In the genomic region with DNA sequence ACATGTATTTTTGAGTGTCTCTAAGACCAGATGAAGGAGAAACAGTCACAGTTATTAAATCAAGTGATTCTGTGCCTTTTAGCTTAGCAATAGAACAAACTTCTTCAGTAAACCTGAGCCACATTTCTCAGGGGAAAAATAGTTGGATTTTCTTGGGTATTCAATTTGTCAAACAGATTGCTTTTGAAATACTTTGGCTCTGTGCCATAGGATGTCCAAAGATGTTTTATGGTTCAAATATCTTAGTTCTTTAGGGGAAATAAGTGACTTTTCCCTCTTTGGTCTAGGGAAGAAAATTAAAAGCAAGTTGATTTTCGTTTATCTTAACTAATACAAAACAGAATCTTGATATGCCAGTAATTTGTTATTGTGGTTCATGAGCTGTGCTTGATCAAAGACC, we compare ENCODE assay signal across 2 cellular contexts.
A peak's percentile ranks its signal among the peaks of the same experiment; 100 is the strongest.
TF ChIP-seq lines count a peak whose summit lies in the region.

No MANE protein-coding gene starts in this region.

TF ChIP-seq in SK-N-SH, 30 proteins besides CTCF, POLR2A, EP300 and RAD21:
- TF ChIP-seq TCF12 (IDR thresholded peaks at IDR 0.05): peak; percentile 13; the same call in 1 of the 2 replicates
- TF ChIP-seq NFIC (IDR thresholded peaks at IDR 0.05; ENCODE audit: borderline replicate concordance): peak; percentile 65; the same call in 1 of the 2 replicates
- TF ChIP-seq JUND (IDR thresholded peaks at IDR 0.05): no peak
- TF ChIP-seq TEAD4 (IDR thresholded peaks at IDR 0.05; ENCODE audit: borderline replicate concordance, insufficient read depth): no peak
- TF ChIP-seq, protein P1, sequence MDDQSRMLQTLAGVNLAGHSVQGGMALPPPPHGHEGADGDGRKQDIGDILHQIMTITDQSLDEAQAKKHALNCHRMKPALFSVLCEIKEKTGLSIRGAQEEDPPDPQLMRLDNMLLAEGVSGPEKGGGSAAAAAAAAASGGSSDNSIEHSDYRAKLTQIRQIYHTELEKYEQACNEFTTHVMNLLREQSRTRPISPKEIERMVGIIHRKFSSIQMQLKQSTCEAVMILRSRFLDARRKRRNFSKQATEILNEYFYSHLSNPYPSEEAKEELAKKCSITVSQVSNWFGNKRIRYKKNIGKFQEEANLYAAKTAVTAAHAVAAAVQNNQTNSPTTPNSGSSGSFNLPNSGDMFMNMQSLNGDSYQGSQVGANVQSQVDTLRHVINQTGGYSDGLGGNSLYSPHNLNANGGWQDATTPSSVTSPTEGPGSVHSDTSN (IDR thresholded peaks at IDR 0.05): peak; percentile 61
- TF ChIP-seq FOSL2 (IDR thresholded peaks at IDR 0.05; ENCODE audit: borderline replicate concordance, low read depth): no peak
- no peak for TF ChIP-seq MXI1 (IDR thresholded peaks at IDR 0.05; ENCODE audit: low read depth, low read length)
- TF ChIP-seq YY1 (IDR thresholded peaks at IDR 0.05; ENCODE audit: low read depth): no peak
- TF ChIP-seq, protein P2, sequence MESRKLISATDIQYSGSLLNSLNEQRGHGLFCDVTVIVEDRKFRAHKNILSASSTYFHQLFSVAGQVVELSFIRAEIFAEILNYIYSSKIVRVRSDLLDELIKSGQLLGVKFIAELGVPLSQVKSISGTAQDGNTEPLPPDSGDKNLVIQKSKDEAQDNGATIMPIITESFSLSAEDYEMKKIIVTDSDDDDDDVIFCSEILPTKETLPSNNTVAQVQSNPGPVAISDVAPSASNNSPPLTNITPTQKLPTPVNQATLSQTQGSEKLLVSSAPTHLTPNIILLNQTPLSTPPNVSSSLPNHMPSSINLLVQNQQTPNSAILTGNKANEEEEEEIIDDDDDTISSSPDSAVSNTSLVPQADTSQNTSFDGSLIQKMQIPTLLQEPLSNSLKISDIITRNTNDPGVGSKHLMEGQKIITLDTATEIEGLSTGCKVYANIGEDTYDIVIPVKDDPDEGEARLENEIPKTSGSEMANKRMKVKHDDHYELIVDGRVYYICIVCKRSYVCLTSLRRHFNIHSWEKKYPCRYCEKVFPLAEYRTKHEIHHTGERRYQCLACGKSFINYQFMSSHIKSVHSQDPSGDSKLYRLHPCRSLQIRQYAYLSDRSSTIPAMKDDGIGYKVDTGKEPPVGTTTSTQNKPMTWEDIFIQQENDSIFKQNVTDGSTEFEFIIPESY (IDR thresholded peaks at IDR 0.05; ENCODE audit: borderline replicate concordance, low read depth): no peak
- TF ChIP-seq, protein P3, sequence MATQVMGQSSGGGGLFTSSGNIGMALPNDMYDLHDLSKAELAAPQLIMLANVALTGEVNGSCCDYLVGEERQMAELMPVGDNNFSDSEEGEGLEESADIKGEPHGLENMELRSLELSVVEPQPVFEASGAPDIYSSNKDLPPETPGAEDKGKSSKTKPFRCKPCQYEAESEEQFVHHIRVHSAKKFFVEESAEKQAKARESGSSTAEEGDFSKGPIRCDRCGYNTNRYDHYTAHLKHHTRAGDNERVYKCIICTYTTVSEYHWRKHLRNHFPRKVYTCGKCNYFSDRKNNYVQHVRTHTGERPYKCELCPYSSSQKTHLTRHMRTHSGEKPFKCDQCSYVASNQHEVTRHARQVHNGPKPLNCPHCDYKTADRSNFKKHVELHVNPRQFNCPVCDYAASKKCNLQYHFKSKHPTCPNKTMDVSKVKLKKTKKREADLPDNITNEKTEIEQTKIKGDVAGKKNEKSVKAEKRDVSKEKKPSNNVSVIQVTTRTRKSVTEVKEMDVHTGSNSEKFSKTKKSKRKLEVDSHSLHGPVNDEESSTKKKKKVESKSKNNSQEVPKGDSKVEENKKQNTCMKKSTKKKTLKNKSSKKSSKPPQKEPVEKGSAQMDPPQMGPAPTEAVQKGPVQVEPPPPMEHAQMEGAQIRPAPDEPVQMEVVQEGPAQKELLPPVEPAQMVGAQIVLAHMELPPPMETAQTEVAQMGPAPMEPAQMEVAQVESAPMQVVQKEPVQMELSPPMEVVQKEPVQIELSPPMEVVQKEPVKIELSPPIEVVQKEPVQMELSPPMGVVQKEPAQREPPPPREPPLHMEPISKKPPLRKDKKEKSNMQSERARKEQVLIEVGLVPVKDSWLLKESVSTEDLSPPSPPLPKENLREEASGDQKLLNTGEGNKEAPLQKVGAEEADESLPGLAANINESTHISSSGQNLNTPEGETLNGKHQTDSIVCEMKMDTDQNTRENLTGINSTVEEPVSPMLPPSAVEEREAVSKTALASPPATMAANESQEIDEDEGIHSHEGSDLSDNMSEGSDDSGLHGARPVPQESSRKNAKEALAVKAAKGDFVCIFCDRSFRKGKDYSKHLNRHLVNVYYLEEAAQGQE (IDR thresholded peaks at IDR 0.05; ENCODE audit: low read depth, low read length): no peak

TF ChIP-seq in endothelial cell of umbilical vein, 7 proteins besides CTCF, POLR2A, EP300 and RAD21:
- TF ChIP-seq JUN (IDR thresholded peaks at IDR 0.05; ENCODE audit: borderline replicate concordance, insufficient read depth, insufficient read length, low read depth): no peak
- TF ChIP-seq GATA2 (IDR thresholded peaks at IDR 0.05; ENCODE audit: insufficient read depth, insufficient read length, low read depth, low read length): no peak
- no peak for TF ChIP-seq EZH2 (IDR thresholded peaks at IDR 0.05; ENCODE audit: borderline replicate concordance, low read depth, low read length, severe bottlenecking)
- TF ChIP-seq MYC (IDR thresholded peaks at IDR 0.05; ENCODE audit: low read depth, low read length): no peak
- no peak for TF ChIP-seq POLR2AphosphoS5 (IDR thresholded peaks at IDR 0.05; ENCODE audit: insufficient read depth, low read depth, low read length)
- TF ChIP-seq, protein P4, sequence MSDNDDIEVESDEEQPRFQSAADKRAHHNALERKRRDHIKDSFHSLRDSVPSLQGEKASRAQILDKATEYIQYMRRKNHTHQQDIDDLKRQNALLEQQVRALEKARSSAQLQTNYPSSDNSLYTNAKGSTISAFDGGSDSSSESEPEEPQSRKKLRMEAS (IDR thresholded peaks at IDR 0.05; ENCODE audit: insufficient read depth, insufficient read length): no peak
- no peak for TF ChIP-seq FOS (IDR thresholded peaks at IDR 0.05; ENCODE audit: borderline replicate concordance, insufficient read depth, low read length)
